17 cellular contexts compared by ENCODE assay signal in genomic region chr11:96019271-96019670, GRCh38.
A peak's percentile ranks its signal among the peaks of the same experiment; 100 is the strongest.
DNase-seq lines count a peak whose midpoint lies in the region; ATAC-seq lines count a peak whose summit lies in the region.
"Had no signal": no experiment of that assay in that cellular context is flagged by ENCODE, and none has a peak within 500 bp of the region (broad histone marks: within the 10 kb centered on the region; RNA-seq: fewer than 3 reads in every experiment).

No MANE protein-coding gene starts in this region.

- H3K36me3 Mint-ChIP-seq in activated T-cell treated with anti-CD3 and anti-CD28 coated beads, Interleukin-2, amount 50 U/mL, for 24 hours (ENCODE audit: low read depth): peaks cover 21% of the 10 kb centered on the region
- peaks cover 5% of the 10 kb centered on the region for H3K36me3 Mint-ChIP-seq in activated T-cell treated with anti-CD3 and anti-CD28 coated beads, Interleukin-2, amount 50 U/mL, for 4 hours (ENCODE audit: insufficient read depth)
- peaks cover 7% of the 10 kb centered on the region for H3K36me3 Mint-ChIP-seq in CD4-positive, CD25-positive, alpha-beta regulatory T cell
- H3K36me3 Mint-ChIP-seq: CD4-positive, alpha-beta memory T cell had no signal

- DNase-seq in activated T-cell treated with anti-CD3 and anti-CD28 coated beads, Interleukin-2, amount 50 U/mL, for 24 hours: no peak
- DNase-seq in activated T-cell treated with anti-CD3 and anti-CD28 coated beads, Interleukin-2, amount 50 U/mL, for 4 hours: no peak
- no peak for DNase-seq in CD4-positive, CD25-positive, alpha-beta regulatory T cell
- peak; percentile 29 to 80 for DNase-seq in dermis microvascular lymphatic vessel endothelial cell (ENCODE audit: low read depth in 2 of 2)
- DNase-seq: AML-193; Caco-2; Calu3; CD4-positive, alpha-beta memory T cell; DMS79 treated with DMSO at 0.1 percent for 48 hours; GF-D8 had no signal

- no peak for ATAC-seq in activated T-cell treated with anti-CD3 and anti-CD28 coated beads, Interleukin-2, amount 50 U/mL, for 4 hours
- ATAC-seq in CD4-positive, CD25-positive, alpha-beta regulatory T cell (ENCODE audit: low read depth in 2 of 2): no peak
- ATAC-seq in HG02763 (IDR thresholded peaks at IDR 0.05; ENCODE audit: unreplicated experiment) (no peak), GM18858 (IDR thresholded peaks at IDR 0.05; ENCODE audit: unreplicated experiment) (no peak)
- ATAC-seq: A549 had no signal

- H3K27me3 ChIP-seq in CD4-positive, CD25-positive, alpha-beta regulatory T cell (ENCODE audit: control insufficient read depth, insufficient read depth, low read length): no peaks in the 10 kb centered on the region
- H3K27me3 ChIP-seq: BLaER1 treated with 17β-estradiol and CSF1 and Interleukin-3, amounts not matched to agents 10 nM and 100 nM had no signal

- no peak overlapping the region for H3K4me3 ChIP-seq in CD4-positive, CD25-positive, alpha-beta regulatory T cell (ENCODE audit: low read depth, low read length)
- H3K4me3 ChIP-seq: A549; BLaER1 treated with 17β-estradiol and CSF1 and Interleukin-3, amounts not matched to agents 10 nM and 100 nM had no signal

- H3K4me3 Mint-ChIP-seq in activated T-cell treated with anti-CD3 and anti-CD28 coated beads, Interleukin-2, amount 50 U/mL, for 24 hours: no peak overlapping the region
- H3K4me3 Mint-ChIP-seq in activated T-cell treated with anti-CD3 and anti-CD28 coated beads, Interleukin-2, amount 50 U/mL, for 4 hours: no peak overlapping the region
- no peak overlapping the region for H3K4me3 Mint-ChIP-seq in CD4-positive, CD25-positive, alpha-beta regulatory T cell
- H3K4me3 Mint-ChIP-seq: B cell; CD4-positive, alpha-beta memory T cell had no signal

- peak overlapping the region; percentile 10 for H3K27ac ChIP-seq in CD4-positive, CD25-positive, alpha-beta regulatory T cell (ENCODE audit: insufficient read depth, low read length, poor library complexity, severe bottlenecking)
- H3K27ac ChIP-seq: 22Rv1; A549; BLaER1 treated with 17β-estradiol and CSF1 and Interleukin-3, amounts not matched to agents 10 nM and 100 nM; C4-2B had no signal

- no peaks in the 10 kb centered on the region for H3K9me3 Mint-ChIP-seq in activated T-cell treated with anti-CD3 and anti-CD28 coated beads, Interleukin-2, amount 50 U/mL, for 24 hours
- H3K9me3 Mint-ChIP-seq in activated T-cell treated with anti-CD3 and anti-CD28 coated beads, Interleukin-2, amount 50 U/mL, for 4 hours: no peaks in the 10 kb centered on the region
- no peaks in the 10 kb centered on the region for H3K9me3 Mint-ChIP-seq in CD4-positive, CD25-positive, alpha-beta regulatory T cell
- H3K9me3 Mint-ChIP-seq: CD4-positive, alpha-beta memory T cell had no signal

- peaks cover 21% of the 10 kb centered on the region for H3K4me1 ChIP-seq in CD4-positive, CD25-positive, alpha-beta regulatory T cell (ENCODE audit: control insufficient read depth, insufficient read depth, low read length, poor library complexity, severe bottlenecking)

- no peaks in the 10 kb centered on the region for H3K9me3 ChIP-seq in CD4-positive, CD25-positive, alpha-beta regulatory T cell (ENCODE audit: control insufficient read depth in 2 of 2, low read length in 2 of 2)
- H3K9me3 ChIP-seq: A549; BLaER1 treated with 17β-estradiol and CSF1 and Interleukin-3, amounts not matched to agents 10 nM and 100 nM; Caco-2 had no signal

- H3K27me3 Mint-ChIP-seq in activated T-cell treated with anti-CD3 and anti-CD28 coated beads, Interleukin-2, amount 50 U/mL, for 24 hours: no peaks in the 10 kb centered on the region
- no peaks in the 10 kb centered on the region for H3K27me3 Mint-ChIP-seq in activated T-cell treated with anti-CD3 and anti-CD28 coated beads, Interleukin-2, amount 50 U/mL, for 4 hours (ENCODE audit: low read depth)
- H3K27me3 Mint-ChIP-seq in CD4-positive, CD25-positive, alpha-beta regulatory T cell: no peaks in the 10 kb centered on the region
- H3K27me3 Mint-ChIP-seq: B cell; CD4-positive, alpha-beta memory T cell had no signal

- H3K27ac Mint-ChIP-seq in activated T-cell treated with anti-CD3 and anti-CD28 coated beads, Interleukin-2, amount 50 U/mL, for 24 hours: peak overlapping the region; percentile 41
- H3K27ac Mint-ChIP-seq in CD4-positive, CD25-positive, alpha-beta regulatory T cell: no peak overlapping the region
- H3K27ac Mint-ChIP-seq: B cell had no signal

- peaks cover 67% of the 10 kb centered on the region for H3K4me1 Mint-ChIP-seq in activated T-cell treated with anti-CD3 and anti-CD28 coated beads, Interleukin-2, amount 50 U/mL, for 24 hours (ENCODE audit: low read depth)
- H3K4me1 Mint-ChIP-seq in activated T-cell treated with anti-CD3 and anti-CD28 coated beads, Interleukin-2, amount 50 U/mL, for 4 hours (ENCODE audit: low read depth): peaks cover 46% of the 10 kb centered on the region
- H3K4me1 Mint-ChIP-seq in CD4-positive, CD25-positive, alpha-beta regulatory T cell: peaks cover 23 to 61% (median 44%) of the 10 kb centered on the region in 4 donors

- H3K36me3 ChIP-seq in CD4-positive, CD25-positive, alpha-beta regulatory T cell (ENCODE audit: control insufficient read depth, insufficient read depth, low read length): no peaks in the 10 kb centered on the region

Comparison
In these comparisons a context has a peak if more than half of its experiments do, and no peak if none do; other contexts are left out.
1. DNase-seq: peak in dermis microvascular lymphatic vessel endothelial cell (2 of 2); none in activated T-cell treated with anti-CD3 and anti-CD28 coated beads, Interleukin-2, amount 50 U/mL, for 24 hours (single experiment), activated T-cell treated with anti-CD3 and anti-CD28 coated beads, Interleukin-2, amount 50 U/mL, for 4 hours (single experiment) and CD4-positive, CD25-positive, alpha-beta regulatory T cell (0 of 3).